ENCODE assay signal across 8 cellular contexts in genomic region chr2:206083602-206084467, GRCh38. TPM values are rescaled to one million over a fixed set of nuclear protein-coding genes. Genes with fewer than 3 reads are reported as not detected.
DNase-seq lines count a peak whose midpoint lies in the region; ATAC-seq, FAIRE-seq and TF ChIP-seq lines count a peak whose summit lies in the region.

No MANE protein-coding gene starts in this region.

- H3K27ac Mint-ChIP-seq in dendritic cell treated with granulocyte-macrophage colony-stimulating factor and Interleukin-4, amounts not matched to agents 40 ng/mL and 50 ng/mL, for 4 days: peak overlapping the region; percentile 99
- peak overlapping the region; percentile 95 for H3K27ac Mint-ChIP-seq in type B pancreatic cell

- H3K9ac ChIP-seq in BLaER1: peak overlapping the region; percentile 100

- H3K27me3 Mint-ChIP-seq in dendritic cell treated with granulocyte-macrophage colony-stimulating factor and Interleukin-4, amounts not matched to agents 40 ng/mL and 50 ng/mL, for 4 days: no peaks in the 10 kb centered on the region
- no peaks in the 10 kb centered on the region for H3K27me3 Mint-ChIP-seq in type B pancreatic cell

- no peaks in the 10 kb centered on the region for H3K9me3 ChIP-seq in BLaER1
- H3K9me3 ChIP-seq in SJCRH30 (replicated peaks): no peaks in the 10 kb centered on the region
- H3K9me3 ChIP-seq in mononuclear cell (ENCODE audit: low read depth, low read length): no peaks in the 10 kb centered on the region

- no peak for FAIRE-seq in frontal cortex (lab: Jason Lieb, UNC)

- peak; percentile 25 for ATAC-seq in GM21576 (IDR thresholded peaks at IDR 0.05; ENCODE audit: unreplicated experiment)

- peaks cover 34% of the 10 kb centered on the region for H3K4me1 ChIP-seq in BLaER1
- H3K4me1 ChIP-seq in SJCRH30: no peaks in the 10 kb centered on the region
- peaks cover 40% of the 10 kb centered on the region for H3K4me1 ChIP-seq in mononuclear cell (ENCODE audit: insufficient read depth, low read length)

- peaks cover 16% of the 10 kb centered on the region for H3K36me3 Mint-ChIP-seq in dendritic cell treated with granulocyte-macrophage colony-stimulating factor and Interleukin-4, amounts not matched to agents 40 ng/mL and 50 ng/mL, for 4 days (ENCODE audit: low read depth)
- peaks cover 12% of the 10 kb centered on the region for H3K36me3 Mint-ChIP-seq in type B pancreatic cell

- peak overlapping the region; percentile 99 for H3K4me3 Mint-ChIP-seq in dendritic cell treated with granulocyte-macrophage colony-stimulating factor and Interleukin-4, amounts not matched to agents 40 ng/mL and 50 ng/mL, for 4 days
- peak overlapping the region; percentile 99 for H3K4me3 Mint-ChIP-seq in type B pancreatic cell

- peak overlapping the region; percentile 100 for H3K27ac ChIP-seq in BLaER1
- H3K27ac ChIP-seq in SJCRH30: peak overlapping the region; percentile 82

- H3K36me3 ChIP-seq in BLaER1: no peaks in the 10 kb centered on the region
- H3K36me3 ChIP-seq in SJCRH30: no peaks in the 10 kb centered on the region

- H3K27me3 ChIP-seq in BLaER1 (no peaks in the 10 kb centered on the region), SJCRH30 (no peaks in the 10 kb centered on the region), mononuclear cell (ENCODE audit: insufficient read depth, low read length) (no peaks in the 10 kb centered on the region)

- DNase-seq in SJCRH30 (peak in 1 of 2 experiments; percentile 24), type B pancreatic cell (ENCODE audit: extremely low spot score, unreplicated experiment) (no peak), frontal cortex (ENCODE audit: low spot score in 2 of 2) (no peak)
- DNase-seq in effector CD4-positive, alpha-beta T cell: no peak

- H3K4me1 Mint-ChIP-seq in dendritic cell treated with granulocyte-macrophage colony-stimulating factor and Interleukin-4, amounts not matched to agents 40 ng/mL and 50 ng/mL, for 4 days (ENCODE audit: low read depth): peaks cover 28% of the 10 kb centered on the region
- H3K4me1 Mint-ChIP-seq in type B pancreatic cell (ENCODE audit: unreplicated experiment): peaks cover 35% of the 10 kb centered on the region

- H3K4me3 ChIP-seq in BLaER1 (peak overlapping the region; percentile 80), SJCRH30 (peak overlapping the region; percentile 75), mononuclear cell (ENCODE audit: low read length) (peak overlapping the region; percentile 80)

- peak overlapping the region; percentile 89 for H3K4me2 ChIP-seq in BLaER1

- TF ChIP-seq CTCF in type B pancreatic cell (conservative IDR thresholded peaks at IDR 0.05): no peak

- H3K9me3 Mint-ChIP-seq in dendritic cell treated with granulocyte-macrophage colony-stimulating factor and Interleukin-4, amounts not matched to agents 40 ng/mL and 50 ng/mL, for 4 days: no peaks in the 10 kb centered on the region
- no peaks in the 10 kb centered on the region for H3K9me3 Mint-ChIP-seq in type B pancreatic cell

- intact Hi-C loops in dendritic cell treated with granulocyte-macrophage colony-stimulating factor and Interleukin-4, amounts not matched to agents 40 ng/mL and 50 ng/mL, for 4 days (cut with micrococcal nuclease): no loop called here

- H4K20me1 ChIP-seq in BLaER1: peaks cover 44% of the 10 kb centered on the region

RNA-seq across cellular contexts. Expression of gene INO80D, which starts 2.1 kb away (rescaled TPM):
- 6.5 and 8.1 TPM in 2 replicates for total RNA-seq in SJCRH30 (2014; rRNA removed; shearing (Covaris generic))
- total RNA-seq in mononuclear cell (36.9 TPM), type B pancreatic cell (ENCODE audit: low replicate concordance) (20.4 and 21.0 TPM in 2 replicates), frontal cortex (16.3 TPM)
